20 cellular contexts compared by ENCODE assay signal in the genomic region with DNA sequence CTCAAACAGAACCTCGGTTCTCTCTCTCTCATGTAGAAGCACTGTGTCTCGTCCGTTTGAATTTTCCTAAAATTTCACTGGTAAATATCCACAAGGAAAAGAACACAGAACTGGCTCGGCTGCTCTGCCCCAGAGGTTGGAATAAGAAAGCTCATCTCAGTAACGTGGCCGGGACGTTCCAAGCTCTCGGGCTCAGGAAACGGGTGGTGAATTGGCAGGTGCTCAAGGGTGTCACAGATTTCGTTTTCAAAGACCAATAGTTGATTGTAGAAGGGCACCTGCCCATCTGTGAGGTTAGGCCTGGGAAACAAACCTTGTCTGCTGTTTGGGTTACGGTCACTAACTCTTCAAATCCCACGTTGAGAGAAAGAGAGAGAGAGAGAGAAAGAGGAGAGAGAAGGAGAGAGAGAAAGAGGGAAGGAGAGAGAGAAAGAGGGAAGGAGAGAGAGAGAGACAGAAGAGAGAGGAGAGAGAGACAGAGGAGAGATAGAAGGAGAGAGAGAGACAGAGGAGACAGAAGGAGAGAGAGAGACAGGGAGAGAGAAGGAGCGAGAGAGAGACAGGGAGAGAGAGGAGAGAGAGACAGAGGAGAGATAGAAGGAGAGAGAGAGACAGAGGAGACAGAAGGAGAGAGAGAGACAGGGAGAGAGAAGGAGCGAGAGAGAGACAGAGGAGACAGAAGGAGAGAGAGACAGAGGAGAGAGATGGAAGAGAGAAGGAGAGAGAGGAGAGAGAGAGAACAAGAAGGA.
"Had no signal": no experiment of that assay in that cellular context is flagged by ENCODE, and none has a peak within 500 bp of the region (broad histone marks: within the 10 kb centered on the region; RNA-seq: fewer than 3 reads in every experiment).

No MANE protein-coding gene starts in this region.

- H3K27ac Mint-ChIP-seq: activated naive CD8-positive, alpha-beta T cell treated with anti-CD3 and anti-CD28 coated beads for 36 hours; mesothelial cell of epicardium; nephron; T-helper 17 cell had no signal

- H3K4me3 ChIP-seq: cardiac muscle cell, lower lobe of right lung, prostate gland, right atrium auricular region, thyroid gland, uterus had no signal

- H3K27me3 Mint-ChIP-seq: T-helper 17 cell had no signal

- ATAC-seq: left cardiac atrium, lower lobe of right lung, T-helper 17 cell had no signal

- H3K36me3 ChIP-seq: cardiac muscle cell, lower lobe of right lung, prostate gland, right atrium auricular region, thyroid gland, uterus, WERI-Rb-1 had no signal

- H3K4me1 ChIP-seq: lower lobe of right lung, prostate gland, right atrium auricular region, thyroid gland, uterus had no signal

- H3K36me3 Mint-ChIP-seq: activated naive CD8-positive, alpha-beta T cell treated with anti-CD3 and anti-CD28 coated beads for 36 hours; mesothelial cell of epicardium had no signal

- DNase-seq: activated CD4-positive, alpha-beta T cell treated with anti-CD3 and anti-CD28 coated beads, Interleukin-2, amount 50 U/mL, for 4 hours; activated naive CD4-positive, alpha-beta T cell; activated naive CD8-positive, alpha-beta T cell treated with anti-CD3 and anti-CD28 coated beads for 36 hours; amniotic stem cell; dermis blood vessel endothelial cell; effector memory CD4-positive, alpha-beta T cell; left cardiac atrium; lower lobe of right lung; stimulated activated CD4-positive, alpha-beta T cell treated with anti-CD3 and anti-CD28 coated beads, Interleukin-12 subunit alpha, Interleukin-12 subunit beta, amount 100 ng/mL, for 4 hours; stimulated activated CD4-positive, alpha-beta T cell treated with anti-CD3 and anti-CD28 coated beads, Interleukin-1b, Interleukin-23, amount 100 ng/mL, for 48 hours; stimulated activated naive CD4-positive, alpha-beta T cell treated with Interleukin-2 at 50 U/mL for 16 hours; T-helper 17 cell; thyroid gland; uterus; WERI-Rb-1 had no signal

- H3K9me3 ChIP-seq: lower lobe of right lung, prostate gland, right atrium auricular region, thyroid gland, uterus had no signal

- H3K4me3 Mint-ChIP-seq: activated naive CD8-positive, alpha-beta T cell treated with anti-CD3 and anti-CD28 coated beads for 36 hours; mesothelial cell of epicardium; nephron; T-helper 17 cell had no signal

- H3K27me3 ChIP-seq: right atrium auricular region, thyroid gland had no signal

- H3K4me1 Mint-ChIP-seq: activated naive CD8-positive, alpha-beta T cell treated with anti-CD3 and anti-CD28 coated beads for 36 hours; T-helper 17 cell had no signal

- H3K27ac ChIP-seq: cardiac muscle cell, lower lobe of right lung, prostate gland, right atrium auricular region, thyroid gland, uterus, WERI-Rb-1 had no signal

- H3K9me3 Mint-ChIP-seq: mesothelial cell of epicardium, nephron had no signal
